Comparison of ENCODE assay signal across 8 cellular contexts in genomic region chr6:30719791-30720737, GRCh38.
A peak's percentile ranks its signal among the peaks of the same experiment; 100 is the strongest.
DNase-seq lines count a peak whose midpoint lies in the region; ATAC-seq and TF ChIP-seq lines count a peak whose summit lies in the region.

Gene TUBB (plus strand): TSS chr6:30720352. CDS start chr6:30720507, 155 bp downstream.

- ATAC-seq in GM19035 (IDR thresholded peaks at IDR 0.05; ENCODE audit: unreplicated experiment): peak; percentile 37
- ATAC-seq in HG03442 (IDR thresholded peaks at IDR 0.05; ENCODE audit: unreplicated experiment): peak; percentile 34

- no peak; the same call in 1 of the 2 replicates for TF ChIP-seq CTCF in AG09319 (IDR thresholded peaks at IDR 0.05; ENCODE audit: low read depth, low read length)

- H3K27ac ChIP-seq in cingulate gyrus (ENCODE audit: low read depth, low read length): peak within 1 kb of the TSS; percentile 93

- DNase-seq in AG09319 (ENCODE audit: extremely low read depth, low read depth): peak; percentile 93
- DNase-seq in NCI-H526 treated with DMSO at 0.1 percent for 48 hours (lab: John Stamatoyannopoulos, UW): peak; percentile 95
- peak; percentile 97 for DNase-seq in activated CD4-positive, alpha-beta T cell treated with anti-CD3 and anti-CD28 coated beads for 48 hours
- DNase-seq in kidney glomerular epithelial cell (lab: John Stamatoyannopoulos, UW): peak; percentile 96
- peak; percentile 94 for DNase-seq in stimulated activated CD4-positive, alpha-beta T cell treated with anti-CD3 and anti-CD28 coated beads, Interleukin-15, amount 100 ng/mL, for 48 hours (ENCODE audit: low read depth in 2 of 2)

Comparison
In these comparisons a context has a peak if more than half of its experiments do, and no peak if none do; other contexts are left out.
1. Peak in every context shown above with its lines: DNase-seq, ATAC-seq and H3K27ac ChIP-seq.